ENCODE assay signal across 20 cellular contexts in the genomic region with DNA sequence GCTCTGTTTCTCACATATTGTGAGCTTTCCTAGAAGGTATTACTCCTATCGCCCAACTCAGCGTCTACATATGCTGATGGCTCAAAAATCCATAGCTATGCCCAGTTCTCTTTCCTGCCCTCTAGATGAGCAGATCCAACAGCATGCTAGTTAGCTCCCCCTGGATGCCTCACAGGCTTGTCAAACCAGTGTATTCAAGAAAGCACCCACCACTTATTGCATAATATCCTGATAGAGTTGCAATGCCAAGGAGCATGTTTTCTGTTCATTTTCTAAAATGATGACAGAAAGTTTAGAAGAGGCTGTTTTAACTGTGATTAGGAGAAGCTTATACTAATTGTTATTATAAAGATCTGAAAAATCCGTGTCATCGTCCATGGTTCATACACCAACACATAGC. TPM values are rescaled to one million over a fixed set of nuclear protein-coding genes. Genes with fewer than 3 reads are reported as not detected.
DNase-seq lines count a peak whose midpoint lies in the region; TF ChIP-seq lines count a peak whose summit lies in the region.
"Had no signal": no experiment of that assay in that cellular context is flagged by ENCODE, and none has a peak within 500 bp of the region (broad histone marks: within the 10 kb centered on the region; RNA-seq: fewer than 3 reads in every experiment).

No MANE protein-coding gene starts in this region.

- H3K27me3 Mint-ChIP-seq in Caco-2 (ENCODE audit: insufficient read depth, unreplicated experiment): peaks cover 2% of the 10 kb centered on the region
- H3K27me3 Mint-ChIP-seq: activated naive CD4-positive, alpha-beta T cell treated with anti-CD3 and anti-CD28 coated beads, Interleukin-2, amount 10 ng/mL, durations not matched to agents 7 days and 5 days; brain had no signal

- peak overlapping the region; percentile 55 for H2AFZ ChIP-seq in ACC112 (ENCODE audit: low read length, unreplicated experiment)
- H2AFZ ChIP-seq in OCI-LY7 (ENCODE audit: low read length): no peak overlapping the region
- H2AFZ ChIP-seq: parathyroid adenoma had no signal

- H3K4me1 Mint-ChIP-seq in Caco-2 (ENCODE audit: low read depth, unreplicated experiment): no peaks in the 10 kb centered on the region

- H3K4me2 ChIP-seq in OCI-LY7 (ENCODE audit: low read length): no peak overlapping the region

- H3K9me3 ChIP-seq in Caco-2 (no peaks in the 10 kb centered on the region), OCI-LY7 (ENCODE audit: low read length) (no peaks in the 10 kb centered on the region)
- H3K9me3 ChIP-seq: stomach had no signal

- TF ChIP-seq CTCF in Caco-2 (IDR thresholded peaks at IDR 0.05; ENCODE audit: insufficient read depth in 1 of 2, low read depth in 1 of 2, low read length in 1 of 2, severe bottlenecking in 1 of 2, unreplicated experiment in 1 of 2) (no peak), OCI-LY7 (conservative IDR thresholded peaks at IDR 0.05; ENCODE audit: low read length) (no peak)

- H3K4me1 ChIP-seq in ACC112 (ENCODE audit: control insufficient read depth, insufficient read depth, low read length, unreplicated experiment) (peaks cover 7% of the 10 kb centered on the region), Caco-2 (no peaks in the 10 kb centered on the region), OCI-LY7 (ENCODE audit: insufficient read depth, low read length, poor library complexity, severe bottlenecking) (peaks cover 15% of the 10 kb centered on the region)
- H3K4me1 ChIP-seq: parathyroid adenoma had no signal

- H3K36me3 ChIP-seq in ACC112 (ENCODE audit: insufficient read depth, low read length) (no peaks in the 10 kb centered on the region), Caco-2 (ENCODE audit: control insufficient read depth, insufficient read depth, low read length) (no peaks in the 10 kb centered on the region), OCI-LY7 (ENCODE audit: insufficient read depth, low read length) (no peaks in the 10 kb centered on the region)
- H3K36me3 ChIP-seq: stomach had no signal

- H3K27ac ChIP-seq in ACC112 (ENCODE audit: low read depth, low read length) (no peak overlapping the region), OCI-LY7 (ENCODE audit: low read depth, low read length, poor library complexity, severe bottlenecking) (no peak overlapping the region)
- H3K27ac ChIP-seq: parathyroid adenoma, stomach had no signal

- no peaks in the 10 kb centered on the region for H4K20me1 ChIP-seq in OCI-LY7 (ENCODE audit: insufficient read depth, low read length)

- BruUV-seq in Caco-2 (replicated peaks; lab: Mats Ljungman, UMichigan): no TSS peak
- no TSS peak for BruUV-seq in OCI-LY7 (replicated peaks; lab: Mats Ljungman, UMichigan)

- H3K27me3 ChIP-seq in ACC112 (ENCODE audit: insufficient read depth, low read length) (no peaks in the 10 kb centered on the region), Caco-2 (replicated peaks; ENCODE audit: control insufficient read depth, insufficient read depth, low read length) (no peaks in the 10 kb centered on the region)
- H3K27me3 ChIP-seq: stomach had no signal

- no peak overlapping the region for H3K4me3 Mint-ChIP-seq in Caco-2 (ENCODE audit: unreplicated experiment)
- H3K4me3 Mint-ChIP-seq: activated naive CD4-positive, alpha-beta T cell treated with anti-CD3 and anti-CD28 coated beads, Interleukin-2, amount 10 ng/mL, durations not matched to agents 7 days and 5 days had no signal

- no peaks in the 10 kb centered on the region for H3K9me3 Mint-ChIP-seq in Caco-2 (ENCODE audit: unreplicated experiment)
- H3K9me3 Mint-ChIP-seq: activated naive CD4-positive, alpha-beta T cell treated with anti-CD3 and anti-CD28 coated beads, Interleukin-2, amount 10 ng/mL, durations not matched to agents 7 days and 5 days; immature natural killer cell; T-cell had no signal

- H3K79me2 ChIP-seq in ACC112 (ENCODE audit: control insufficient read depth, insufficient read depth, low read length, unreplicated experiment) (peaks cover 29% of the 10 kb centered on the region), OCI-LY7 (ENCODE audit: insufficient read depth, low read depth, low read length) (peaks cover 19% of the 10 kb centered on the region; the same call in 1 of the 2 replicates)
- H3K79me2 ChIP-seq: parathyroid adenoma had no signal

- CTCF ChIA-PET in Caco-2 (lab: Charles Lee) (no interaction called here), OCI-LY7 (lab: Charles Lee; ENCODE audit: unreplicated experiment) (no interaction called here)

- DNase-seq in H4 (ENCODE audit: low spot score) (peak; percentile 19), SIG-M5 (lab: John Stamatoyannopoulos, UW) (peak; percentile 1), fibroblast of peridontal ligament (ENCODE audit: extremely low read depth) (peak; percentile 18), germinal center (ENCODE audit: low spot score) (no peak), Caco-2 (no peak), OCI-LY7 (ENCODE audit: low spot score) (no peak), putamen (ENCODE audit: low spot score) (no peak)
- DNase-seq: activated CD4-positive, CD25-positive, alpha-beta regulatory T cell treated with anti-CD3 and anti-CD28 coated beads, Interleukin-2, amount 50 U/mL, for 72 hours; activated CD8-positive, alpha-beta memory T cell treated with anti-CD3 and anti-CD28 coated beads, Interleukin-2, amount 50 U/mL, for 4 hours; activated naive CD4-positive, alpha-beta T cell treated with anti-CD3 and anti-CD28 coated beads, Interleukin-2, amount 10 ng/mL, durations not matched to agents 7 days and 5 days; effector CD4-positive, alpha-beta T cell; immature natural killer cell; NCI-H2171; PC-3; stimulated activated CD4-positive, alpha-beta T cell treated with anti-CD3 and anti-CD28 coated beads, Interleukin-12 subunit alpha, Interleukin-12 subunit beta, amount 100 ng/mL, for 4 hours; stomach; T-cell had no signal

- no peak overlapping the region for H3K4me3 ChIP-seq in ACC112 (ENCODE audit: low read depth, low read length)
- H3K4me3 ChIP-seq in Caco-2 (ENCODE audit: low read depth, low read length): no peak overlapping the region
- no peak overlapping the region for H3K4me3 ChIP-seq in OCI-LY7 (ENCODE audit: low read depth, low read length, poor library complexity, severe bottlenecking)
- H3K4me3 ChIP-seq: stomach had no signal

- peaks cover 15% of the 10 kb centered on the region for H3K36me3 Mint-ChIP-seq in Caco-2 (ENCODE audit: insufficient read depth, unreplicated experiment)
- H3K36me3 Mint-ChIP-seq: activated naive CD4-positive, alpha-beta T cell treated with anti-CD3 and anti-CD28 coated beads, Interleukin-2, amount 10 ng/mL, durations not matched to agents 7 days and 5 days; brain; immature natural killer cell; T-cell had no signal

- POLR2A ChIA-PET in Caco-2 (lab: Charles Lee) (no interaction called here), OCI-LY7 (lab: Charles Lee) (interaction anchor here (0.6 to 1.2 kb wide), 5 partner anchors 32 to 1685 kb away, joined by 3 read pairs; no protein-coding TSS in a partner anchor)

- no peak overlapping the region for H3K27ac Mint-ChIP-seq in Caco-2 (ENCODE audit: unreplicated experiment)

- H3K9me2 ChIP-seq in OCI-LY7 (ENCODE audit: insufficient read depth, low read length): no peaks in the 10 kb centered on the region

- intact Hi-C loops in Caco-2 (cut with micrococcal nuclease; ENCODE audit: unreplicated experiment) (no loop called here), OCI-LY7 (cut with micrococcal nuclease; ENCODE audit: unreplicated experiment) (no loop called here)

RNA-seq across cellular contexts. Expression of a gene that starts 1.9 kb away (rescaled TPM):
- 28.4 and 42.9 TPM in 2 replicates for total RNA-seq in H4 (2014; rRNA removed; shearing (Covaris generic))
- 10.7 and 14.9 TPM in 2 replicates for total RNA-seq in Caco-2 (2022)
- total RNA-seq in OCI-LY7 (2014; rRNA removed; shearing (Covaris generic)): 28.3 and 29.7 TPM in 2 replicates
- 17.8 and 21.7 TPM in 2 replicates for total RNA-seq in OCI-LY7 (2022)

Comparison
In these comparisons a context has a peak if more than half of its experiments do, and no peak if none do; other contexts are left out.
1. DNase-seq: peak in H4 (single experiment), SIG-M5 (single experiment) and fibroblast of peridontal ligament (single experiment); none in germinal center (single experiment), Caco-2 (0 of 2), OCI-LY7 (single experiment) and putamen (single experiment).